Comparison of ENCODE assay signal across 23 cellular contexts in genomic region chr15:65619636-65620290, GRCh38.
"Had no signal": no experiment of that assay in that cellular context is flagged by ENCODE, and none has a peak within 500 bp of the region (broad histone marks: within the 10 kb centered on the region; RNA-seq: fewer than 3 reads in every experiment).

No MANE protein-coding gene starts in this region.

- H3K27ac Mint-ChIP-seq: activated B cell treated with CpG ODN at 0.5 μM for 24 hours; activated naive CD8-positive, alpha-beta T cell; activated T-helper 2 cell treated with anti-CD3 and anti-CD28 coated beads, Interferon-gamma antibody, Interleukin-2, Interleukin-4, amounts not matched to agents 10 μg/mL and 5 μg/mL and 100 μg/mL, durations not matched to agents 14 hours and 24 hours and 36 hours; immature natural killer cell; mesothelial cell of epicardium; natural killer cell; progenitor cell of endocrine pancreas; type B pancreatic cell had no signal

- H3K27me3 ChIP-seq: adrenal gland, vagina had no signal

- H3K9me3 Mint-ChIP-seq: activated B cell treated with CpG ODN at 0.5 μM for 24 hours; activated T-cell treated with anti-CD3 and anti-CD28 coated beads, Interleukin-2, amount 50 U/mL, for 4 hours; activated T-helper 2 cell treated with anti-CD3 and anti-CD28 coated beads, Interferon-gamma antibody, Interleukin-2, Interleukin-4, amounts not matched to agents 10 μg/mL and 5 μg/mL and 100 μg/mL, durations not matched to agents 14 hours and 24 hours and 36 hours; natural killer cell; type B pancreatic cell had no signal

- H3K36me3 Mint-ChIP-seq: natural killer cell had no signal

- H3K36me3 ChIP-seq: adrenal gland, thoracic aorta, vagina had no signal

- H3K4me3 ChIP-seq: adrenal gland, coronary artery, lower lobe of right lung, thoracic aorta, vagina had no signal

- H3K4me3 Mint-ChIP-seq: activated B cell treated with CpG ODN at 0.5 μM for 24 hours; activated naive CD8-positive, alpha-beta T cell; activated T-cell treated with anti-CD3 and anti-CD28 coated beads, Interleukin-2, amount 50 U/mL, for 4 hours; immature natural killer cell; mesothelial cell of epicardium; natural killer cell; type B pancreatic cell had no signal

- H3K27me3 Mint-ChIP-seq: activated B cell treated with CpG ODN at 0.5 μM for 24 hours; activated naive CD8-positive, alpha-beta T cell; progenitor cell of endocrine pancreas; type B pancreatic cell had no signal

- H3K9me3 ChIP-seq: adrenal gland, lower lobe of right lung, thoracic aorta, vagina had no signal

- DNase-seq: activated B cell treated with CpG ODN at 0.5 μM for 24 hours; activated CD4-positive, alpha-beta T cell treated with anti-CD3 and anti-CD28 coated beads for 4 hours; activated CD4-positive, alpha-beta T cell treated with anti-CD3 and anti-CD28 coated beads, Interleukin-2, amount 50 U/mL, for 48 hours; activated CD8-positive, alpha-beta memory T cell treated with anti-CD3 and anti-CD28 coated beads, Interleukin-2, amount 50 U/mL, for 48 hours; activated naive CD4-positive, alpha-beta T cell; activated T-cell treated with anti-CD3 and anti-CD28 coated beads, Interleukin-2, amount 50 U/mL, for 4 hours; adrenal gland; cerebellar nuclear complex; foreskin fibroblast; immature natural killer cell; lower lobe of right lung; natural killer cell; stimulated activated CD4-positive, alpha-beta T cell treated with anti-CD3 and anti-CD28 coated beads, Interleukin-4, amount 100 ng/mL, for 1 hour; stimulated activated naive CD4-positive, alpha-beta T cell had no signal

- ATAC-seq: activated T-cell treated with anti-CD3 and anti-CD28 coated beads, Interleukin-2, amount 50 U/mL, for 4 hours; left lobe of liver; lower lobe of right lung had no signal

- H3K27ac ChIP-seq: adrenal gland, coronary artery, lower lobe of right lung, thoracic aorta, vagina had no signal

- H3K4me1 Mint-ChIP-seq: activated B cell treated with CpG ODN at 0.5 μM for 24 hours, immature natural killer cell, mesothelial cell of epicardium, natural killer cell had no signal

- H3K4me1 ChIP-seq: adrenal gland, lower lobe of right lung, vagina had no signal
